Comparison of ENCODE assay signal across 8 cellular contexts in genomic region chr3:119562307-119562961, GRCh38. TPM values are rescaled to one million over a fixed set of nuclear protein-coding genes. Genes with fewer than 3 reads are reported as not detected.
A peak's percentile ranks its signal among the peaks of the same experiment; 100 is the strongest.
DNase-seq lines count a peak whose midpoint lies in the region; ATAC-seq and TF ChIP-seq lines count a peak whose summit lies in the region.

No MANE protein-coding gene starts in this region.

- DNase-seq in GM10248 (ENCODE audit: extremely low spot score) = peak; percentile 77
- no peak for DNase-seq in activated T-cell treated with anti-CD3 and anti-CD28 coated beads, Interleukin-2, amount 50 U/mL, for 4 hours
- DNase-seq in stimulated activated CD8-positive, alpha-beta memory T cell treated with anti-CD3 and anti-CD28 coated beads, Interleukin-2, amount 100 ng/mL, for 48 hours (ENCODE audit: low read depth in 2 of 2) = peak; percentile 34 to 36
- DNase-seq in ecto neural progenitor cell (ENCODE audit: low spot score) = no peak
- no peak for DNase-seq in progenitor cell of endocrine pancreas (ENCODE audit: low spot score, unreplicated experiment)
- DNase-seq in HCEC 1CT = no peak

- H3K9me3 Mint-ChIP-seq in activated T-cell treated with anti-CD3 and anti-CD28 coated beads, Interleukin-2, amount 50 U/mL, for 4 hours = no peaks in the 10 kb centered on the region
- no peaks in the 10 kb centered on the region for H3K9me3 Mint-ChIP-seq in progenitor cell of endocrine pancreas (ENCODE audit: low read depth)

- POLR2A ChIA-PET in GM10248 (lab: Yijun Ruan, JAX) = interaction anchor here (1.1 to 1.2 kb wide), 2 partner anchors 12 to 51 kb away, joined by 3 to 5 read pairs; no protein-coding TSS in a partner anchor

- no peak overlapping the region for H3K27ac Mint-ChIP-seq in progenitor cell of endocrine pancreas

- H3K27me3 Mint-ChIP-seq in activated T-cell treated with anti-CD3 and anti-CD28 coated beads, Interleukin-2, amount 50 U/mL, for 4 hours (ENCODE audit: low read depth) = no peaks in the 10 kb centered on the region
- no peaks in the 10 kb centered on the region for H3K27me3 Mint-ChIP-seq in progenitor cell of endocrine pancreas

- peaks cover 21% of the 10 kb centered on the region for H3K4me1 Mint-ChIP-seq in activated T-cell treated with anti-CD3 and anti-CD28 coated beads, Interleukin-2, amount 50 U/mL, for 4 hours (ENCODE audit: low read depth)
- no peaks in the 10 kb centered on the region for H3K4me1 Mint-ChIP-seq in progenitor cell of endocrine pancreas (ENCODE audit: low read depth)

- TF ChIP-seq CTCF in GM10248 (IDR thresholded peaks at IDR 0.05; ENCODE audit: control extremely low read depth, extremely low read depth, low read depth, missing control alignments) = no peak
- no peak for TF ChIP-seq CTCF in progenitor cell of endocrine pancreas (IDR thresholded peaks at IDR 0.05; ENCODE audit: unreplicated experiment)

- H3K4me3 Mint-ChIP-seq in activated T-cell treated with anti-CD3 and anti-CD28 coated beads, Interleukin-2, amount 50 U/mL, for 4 hours = peak overlapping the region; percentile 19
- no peak overlapping the region for H3K4me3 Mint-ChIP-seq in progenitor cell of endocrine pancreas (ENCODE audit: low read depth)

- CTCF ChIA-PET in GM10248 (lab: Yijun Ruan, JAX) = interaction anchor here (0.8 to 2.4 kb wide), 3 partner anchors 16 to 38 kb away, joined by 3 to 6 read pairs (median 5); partner anchors contain the start of gene ADPRH

- ATAC-seq in GM19468 (IDR thresholded peaks at IDR 0.05; ENCODE audit: extremely low read depth, unreplicated experiment) = peak; percentile 73
- ATAC-seq in HG03520 (IDR thresholded peaks at IDR 0.05; ENCODE audit: unreplicated experiment) = peak; percentile 68
- peak; percentile 69 to 85 for ATAC-seq in activated T-cell treated with anti-CD3 and anti-CD28 coated beads, Interleukin-2, amount 50 U/mL, for 4 hours

- no peaks in the 10 kb centered on the region for H3K36me3 Mint-ChIP-seq in activated T-cell treated with anti-CD3 and anti-CD28 coated beads, Interleukin-2, amount 50 U/mL, for 4 hours (ENCODE audit: insufficient read depth)
- no peaks in the 10 kb centered on the region for H3K36me3 Mint-ChIP-seq in progenitor cell of endocrine pancreas (ENCODE audit: insufficient read depth)

RNA-seq across cellular contexts. Expression of gene CD80, which starts 3.0 kb away (rescaled TPM):
- 1 to 10 TPM; 1.6 to 6.2 (median 3.3) TPM for total RNA-seq in activated T-cell treated with anti-CD3 and anti-CD28 coated beads, Interleukin-2, amount 50 U/mL, for 4 hours
- total RNA-seq in progenitor cell of endocrine pancreas = 0.20 and 0.24 TPM in 2 replicates

RNA-seq across cellular contexts. Expression of gene ADPRH, which starts 16.9 kb away (rescaled TPM):
- total RNA-seq in activated T-cell treated with anti-CD3 and anti-CD28 coated beads, Interleukin-2, amount 50 U/mL, for 4 hours = 1 to 10 TPM; 1.6 to 3.3 (median 2.5) TPM
- 3.4 and 3.7 TPM in 2 replicates for total RNA-seq in progenitor cell of endocrine pancreas

RNA-seq across cellular contexts. Expression of gene PLA1A, which starts 35.3 kb away (rescaled TPM):
- total RNA-seq in activated T-cell treated with anti-CD3 and anti-CD28 coated beads, Interleukin-2, amount 50 U/mL, for 4 hours = not detected
- total RNA-seq in progenitor cell of endocrine pancreas = 0.18 TPM in 1 of 2 replicates, not detected in the other

Comparison
In these comparisons a context has a peak if more than half of its experiments do, and no peak if none do; other contexts are left out.
1. DNase-seq: peak in GM10248 (single experiment) and stimulated activated CD8-positive, alpha-beta memory T cell treated with anti-CD3 and anti-CD28 coated beads, Interleukin-2, amount 100 ng/mL, for 48 hours (2 of 2); none in activated T-cell treated with anti-CD3 and anti-CD28 coated beads, Interleukin-2, amount 50 U/mL, for 4 hours (single experiment), ecto neural progenitor cell (single experiment), progenitor cell of endocrine pancreas (single experiment) and HCEC 1CT (single experiment).
2. Peak in every context shown above with its lines, with median percentiles within 50 percentile points of each other: ATAC-seq.